1 cellular context compared by ENCODE assay signal in genomic region chr10:24680647-24681475, GRCh38.
A peak's percentile ranks its signal among the peaks of the same experiment; 100 is the strongest.
TF ChIP-seq lines count a peak whose summit lies in the region.

No MANE protein-coding gene starts in this region.

TF ChIP-seq in HepG2, 621 proteins besides CTCF, POLR2A, EP300 and RAD21 (continued from another document and continues in another):
- TF ChIP-seq PAXIP1 (CRISPR knock-in tag; conservative IDR thresholded peaks at IDR 0.05) (peak; percentile 53), CEBPB (IDR thresholded peaks at IDR 0.05; ENCODE audit: borderline replicate concordance, low read depth, low read length) (peak; percentile 55; the same call in 1 of the 2 replicates), ZGPAT (CRISPR knock-in tag; IDR thresholded peaks at IDR 0.05) (0 out of 2 replicates have a peak, but pooled peaks have one; percentile 44), FOXA3 (CRISPR knock-in tag; IDR thresholded peaks at IDR 0.05) (peak; percentile 77), TBX3 (IDR thresholded peaks at IDR 0.05; ENCODE audit: borderline replicate concordance) (peak; percentile 78; the same call in 1 of the 2 replicates), IRX3 (CRISPR knock-in tag; IDR thresholded peaks at IDR 0.05; ENCODE audit: borderline replicate concordance, low read depth) (no peak), ZFP82 (CRISPR knock-in tag; IDR thresholded peaks at IDR 0.05; ENCODE audit: borderline replicate concordance) (no peak), ZNF180 (CRISPR knock-in tag; IDR thresholded peaks at IDR 0.05; ENCODE audit: borderline replicate concordance, low read depth) (no peak), NFAT5 (CRISPR knock-in tag; IDR thresholded peaks at IDR 0.05) (no peak), RARA (CRISPR knock-in tag; IDR thresholded peaks at IDR 0.05) (peak; percentile 31; the same call in 1 of the 2 replicates), ZKSCAN8 (CRISPR knock-in tag; IDR thresholded peaks at IDR 0.05; ENCODE audit: borderline replicate concordance) (peak; percentile 29; the same call in 1 of the 2 replicates), SOX6 (IDR thresholded peaks at IDR 0.05) (no peak), SOX6 (CRISPR knock-in tag; IDR thresholded peaks at IDR 0.05) (peak; percentile 73), SOX5 (CRISPR knock-in tag; IDR thresholded peaks at IDR 0.05; ENCODE audit: borderline replicate concordance) (peak; percentile 70), KDM6A (CRISPR knock-in tag; IDR thresholded peaks at IDR 0.05; ENCODE audit: low read depth) (0 out of 2 replicates have a peak, but pooled peaks have one; percentile 20), TCF7 (IDR thresholded peaks at IDR 0.05; ENCODE audit: low read depth) (peak; percentile 72; the same call in 1 of the 2 replicates), ZNF670 (CRISPR knock-in tag; IDR thresholded peaks at IDR 0.05; ENCODE audit: borderline replicate concordance) (no peak), MIER3 (CRISPR knock-in tag; IDR thresholded peaks at IDR 0.05; ENCODE audit: borderline replicate concordance) (no peak), RCOR2 (CRISPR knock-in tag; IDR thresholded peaks at IDR 0.05) (0 out of 2 replicates have a peak, but pooled peaks have one; percentile 53), TARDBP (CRISPR knock-in tag; IDR thresholded peaks at IDR 0.05) (peak; percentile 34; the same call in 1 of the 2 replicates), HOMEZ (CRISPR knock-in tag; IDR thresholded peaks at IDR 0.05; ENCODE audit: low read depth) (0 out of 2 replicates have a peak, but pooled peaks have one; percentile 9), GATAD2A (CRISPR knock-in tag; IDR thresholded peaks at IDR 0.05) (peak; percentile 63), RERE (CRISPR knock-in tag; IDR thresholded peaks at IDR 0.05; ENCODE audit: low read depth) (peak; percentile 91), CBX1 (IDR thresholded peaks at IDR 0.05; ENCODE audit: low read depth) (no peak), ZNF788 (CRISPR knock-in tag; IDR thresholded peaks at IDR 0.05; ENCODE audit: borderline replicate concordance) (no peak), BCL6 (CRISPR knock-in tag; IDR thresholded peaks at IDR 0.05) (peak; percentile 83), CREM (IDR thresholded peaks at IDR 0.05) (peak; percentile 69; the same call in 1 of the 2 replicates), CREM (CRISPR knock-in tag; IDR thresholded peaks at IDR 0.05) (no peak), EHMT2 (IDR thresholded peaks at IDR 0.05; ENCODE audit: borderline replicate concordance, low read depth, low read length) (peak; percentile 46; the same call in 1 of the 2 replicates), FUBP1 (CRISPR knock-in tag; IDR thresholded peaks at IDR 0.05; ENCODE audit: borderline replicate concordance) (no peak), SAP130 (CRISPR knock-in tag; IDR thresholded peaks at IDR 0.05; ENCODE audit: low read depth) (peak; percentile 55; the same call in 1 of the 2 replicates), ZSCAN30 (CRISPR knock-in tag; IDR thresholded peaks at IDR 0.05) (no peak), GPN1 (CRISPR knock-in tag; IDR thresholded peaks at IDR 0.05; ENCODE audit: borderline replicate concordance) (no peak), NCOA2 (CRISPR knock-in tag; IDR thresholded peaks at IDR 0.05) (peak; percentile 72), ZNF337 (CRISPR knock-in tag; IDR thresholded peaks at IDR 0.05; ENCODE audit: borderline replicate concordance, low read depth) (no peak), NFIC (IDR thresholded peaks at IDR 0.05; ENCODE audit: low read length) (peak; percentile 57; the same call in 1 of the 2 replicates), SIX1 (CRISPR knock-in tag; IDR thresholded peaks at IDR 0.05; ENCODE audit: borderline replicate concordance) (0 out of 2 replicates have a peak, but pooled peaks have one; percentile 52), ZNF562 (CRISPR knock-in tag; IDR thresholded peaks at IDR 0.05; ENCODE audit: borderline replicate concordance) (no peak), CEBPG (CRISPR knock-in tag; IDR thresholded peaks at IDR 0.05) (peak; percentile 55; the same call in 1 of the 2 replicates), ISL2 (CRISPR knock-in tag; IDR thresholded peaks at IDR 0.05) (peak; percentile 87), ZBTB34 (CRISPR knock-in tag; IDR thresholded peaks at IDR 0.05) (no peak)
